In genomic region chr20:41242352-41242751, GRCh38 we compare ENCODE assay signal across 17 cellular contexts.
"Had no signal": no experiment of that assay in that cellular context is flagged by ENCODE, and none has a peak within 500 bp of the region (broad histone marks: within the 10 kb centered on the region; RNA-seq: fewer than 3 reads in every experiment).

No MANE protein-coding gene starts in this region.

- H3K4me3 ChIP-seq: lower lobe of right lung, tibial nerve had no signal

- H3K27me3 ChIP-seq: brain microvascular endothelial cell, tibial nerve had no signal

- H3K9ac ChIP-seq: parathyroid adenoma had no signal

- H3K4me1 Mint-ChIP-seq: mesothelial cell of epicardium had no signal

- H2AFZ ChIP-seq: parathyroid adenoma had no signal

- H3K27ac ChIP-seq: brain microvascular endothelial cell, lower lobe of right lung, parathyroid adenoma had no signal

- H3K9me3 Mint-ChIP-seq: mesothelial cell of epicardium had no signal

- H3K9me3 ChIP-seq: lower lobe of right lung, tibial nerve had no signal

- ATAC-seq: esophagus mucosa, lower lobe of right lung, T-helper 17 cell had no signal

- DNase-seq: activated CD4-positive, alpha-beta T cell treated with anti-CD3 and anti-CD28 coated beads for 1 hour; activated CD4-positive, alpha-beta T cell treated with anti-CD3 and anti-CD28 coated beads, Interleukin-2, amount 50 U/mL, for 48 hours; activated CD8-positive, alpha-beta memory T cell treated with anti-CD3 and anti-CD28 coated beads, Interleukin-2, amount 50 U/mL, for 48 hours; activated naive CD4-positive, alpha-beta T cell treated with Interleukin-2 at 50 U/mL for 16 hours; amniotic stem cell; brain microvascular endothelial cell; hypothalamus; kidney glomerular epithelial cell; lower lobe of right lung; retina; stimulated activated CD4-positive, alpha-beta T cell treated with anti-CD3 and anti-CD28 coated beads, Interleukin-4, amount 100 ng/mL, for 4 hours; T-helper 17 cell had no signal

- H3K4me3 Mint-ChIP-seq: mesothelial cell of epicardium, T-helper 17 cell had no signal

- FAIRE-seq: endometrium had no signal

- H3K27ac Mint-ChIP-seq: mesothelial cell of epicardium, T-helper 17 cell had no signal

- H3K27me3 Mint-ChIP-seq: T-helper 17 cell had no signal

- H3K36me3 ChIP-seq: brain microvascular endothelial cell, lower lobe of right lung had no signal
